In genomic region chr4:20299515-20299914, GRCh38 we compare ENCODE assay signal across 12 cellular contexts. TPM values are rescaled to one million over a fixed set of nuclear protein-coding genes. Genes with fewer than 3 reads are reported as not detected.
DNase-seq lines count a peak whose midpoint lies in the region; ATAC-seq and TF ChIP-seq lines count a peak whose summit lies in the region.
"Had no signal": no experiment of that assay in that cellular context is flagged by ENCODE, and none has a peak within 500 bp of the region (broad histone marks: within the 10 kb centered on the region; RNA-seq: fewer than 3 reads in every experiment).

No MANE protein-coding gene starts in this region.

- H3K4me1 ChIP-seq in smooth muscle cell (ENCODE audit: low read depth) (no peaks in the 10 kb centered on the region), sigmoid colon (peaks cover 0 to 10% (median 4%) of the 10 kb centered on the region in 4 donors)
- H3K4me1 ChIP-seq: A549, uterus had no signal

- no peak overlapping the region for H2AFZ ChIP-seq in smooth muscle cell (ENCODE audit: low read depth)

- DNase-seq in NCI-H146 (lab: John Stamatoyannopoulos, UW) (peak; percentile 43), NCI-H146 treated with DMSO at 0.1 percent for 48 hours (lab: John Stamatoyannopoulos, UW; ENCODE audit: unreplicated experiment) (no peak), RPMI7951 (ENCODE audit: low read depth) (peak; percentile 54), fibroblast of peridontal ligament (ENCODE audit: extremely low read depth) (peak; percentile 77), smooth muscle cell (lab: John Stamatoyannopoulos, UW; ENCODE audit: unreplicated experiment) (no peak), sigmoid colon (no peak)
- no peak for DNase-seq in activated naive CD4-positive, alpha-beta T cell treated with Interleukin-2 at 50 U/mL for 16 hours
- DNase-seq: activated naive CD4-positive, alpha-beta T cell treated with anti-CD3 and anti-CD28 coated beads, Interleukin-2, amount 50 U/mL, for 16 hours; uterus had no signal

- H3K27me3 ChIP-seq in smooth muscle cell (ENCODE audit: low read depth), result no peaks in the 10 kb centered on the region
- H3K27me3 ChIP-seq in sigmoid colon, result no peaks in the 10 kb centered on the region
- H3K27me3 ChIP-seq: uterus had no signal

- no peak overlapping the region for H3K4me2 ChIP-seq in smooth muscle cell
- H3K4me2 ChIP-seq: A549 had no signal

- TF ChIP-seq CTCF in smooth muscle cell (IDR thresholded peaks at IDR 0.05; ENCODE audit: borderline replicate concordance, insufficient read depth, poor library complexity, severe bottlenecking), result peak; percentile 52
- TF ChIP-seq CTCF in sigmoid colon (IDR thresholded peaks at IDR 0.05), result no peak

- H3K79me2 ChIP-seq in smooth muscle cell (ENCODE audit: low read depth), result peaks cover 3% of the 10 kb centered on the region

- no peak overlapping the region for H3K9ac ChIP-seq in smooth muscle cell (ENCODE audit: low read depth)

- H3K27ac ChIP-seq in smooth muscle cell (ENCODE audit: low read depth), result no peak overlapping the region
- no peak overlapping the region for H3K27ac ChIP-seq in sigmoid colon
- H3K27ac ChIP-seq: A549, uterus had no signal

- H3K9me3 ChIP-seq in smooth muscle cell (replicated peaks; ENCODE audit: low read depth) (no peaks in the 10 kb centered on the region), sigmoid colon (no peaks in the 10 kb centered on the region)
- H3K9me3 ChIP-seq: A549, uterus had no signal

- no peak for TF ChIP-seq POLR2A in sigmoid colon (IDR thresholded peaks at IDR 0.05)

- intact Hi-C loops in sigmoid colon (cut with DNase I), result no loop called here

- TF ChIP-seq EP300 in sigmoid colon (IDR thresholded peaks at IDR 0.05), result no peak

- H4K20me1 ChIP-seq in smooth muscle cell (ENCODE audit: low read depth), result peaks cover 8% of the 10 kb centered on the region

- H3K36me3 ChIP-seq in smooth muscle cell (ENCODE audit: low read depth) (no peaks in the 10 kb centered on the region), sigmoid colon (no peaks in the 10 kb centered on the region)
- H3K36me3 ChIP-seq: uterus had no signal

- no peak for ATAC-seq in GM19395 (IDR thresholded peaks at IDR 0.05; ENCODE audit: unreplicated experiment)
- ATAC-seq: A549 had no signal

- 60% methylated on average over 3 of the region's 3 CpGs for WGBS in smooth muscle cell (ENCODE audit: low lambda C conversion rate)
- 57 to 68% methylated on average over 3 of the region's 3 CpGs for WGBS in sigmoid colon, 2 donors

- H3K4me3 ChIP-seq in smooth muscle cell, result no peak overlapping the region
- no peak overlapping the region for H3K4me3 ChIP-seq in sigmoid colon
- H3K4me3 ChIP-seq: A549, uterus had no signal

- no peaks in the 10 kb centered on the region for H3F3A ChIP-seq in smooth muscle cell (ENCODE audit: low read depth)

RNA-seq across cellular contexts. Expression of gene SLIT2, which starts 47.8 kb away (rescaled TPM):
- total RNA-seq in RPMI7951 (2014; rRNA removed; shearing (Covaris generic)), result 12.7 and 13.8 TPM in 2 replicates
- total RNA-seq in smooth muscle cell (37.1 and 37.2 TPM in 2 replicates), sigmoid colon (10 to 100 TPM; 27.0 to 49.0 (median 34.9) TPM)
- polyA plus RNA-seq in smooth muscle cell (22.6 and 29.4 TPM in 2 replicates), sigmoid colon (1 to 10 TPM in 2 of 3 donors, under 1 TPM in 1; 0.23 to 2.6 (median 1.2) TPM)
- total RNA-seq: T-helper 1 cell treated with Interleukin-12 subunit alpha and Interleukin-12 subunit beta and Interleukin-4 antibody, amounts not matched to agents 30 ng/mL and 1 ng/mL, for 36 hours had no signal
- polyA plus RNA-seq: A549 had no signal

Comparison
In these comparisons a context has a peak if more than half of its experiments do, and no peak if none do; other contexts are left out.
1. DNase-seq: peak in NCI-H146 (single experiment), RPMI7951 (single experiment) and fibroblast of peridontal ligament (single experiment); none in NCI-H146 treated with DMSO at 0.1 percent for 48 hours (single experiment), smooth muscle cell (single experiment), sigmoid colon (single experiment) and activated naive CD4-positive, alpha-beta T cell treated with Interleukin-2 at 50 U/mL for 16 hours (single experiment).